24 cellular contexts compared by ENCODE assay signal in the genomic region with DNA sequence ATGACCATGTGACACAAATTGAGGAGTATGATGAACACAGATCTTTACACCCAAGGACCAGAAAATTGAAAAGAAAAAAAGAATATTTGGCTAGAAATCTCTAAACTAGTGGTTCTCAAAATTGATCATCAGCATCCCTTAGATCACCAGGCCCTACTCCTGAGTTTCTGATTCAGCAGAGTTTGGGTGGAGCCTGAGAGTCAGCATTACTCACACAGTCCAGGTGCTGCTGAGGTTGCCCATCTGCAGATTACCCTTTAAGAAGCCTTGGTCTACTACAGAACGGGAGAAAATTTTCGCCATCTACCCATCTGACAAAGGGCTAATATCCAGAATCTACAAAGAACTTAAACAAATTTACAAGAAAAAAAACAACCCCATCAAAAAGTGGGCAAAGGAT.
"Had no signal": no experiment of that assay in that cellular context is flagged by ENCODE, and none has a peak within 500 bp of the region (broad histone marks: within the 10 kb centered on the region; RNA-seq: fewer than 3 reads in every experiment).

No MANE protein-coding gene starts in this region.

- H3K9me3 ChIP-seq: gastroesophageal sphincter, left lung, mucosa of descending colon, tibial nerve had no signal

- H3K4me1 Mint-ChIP-seq: central memory CD8-positive, alpha-beta T cell; immature natural killer cell had no signal

- H3K27ac Mint-ChIP-seq: dendritic cell treated with granulocyte-macrophage colony-stimulating factor and Interleukin-4, amounts not matched to agents 40 ng/mL and 50 ng/mL, for 4 days; immature natural killer cell; natural killer cell treated with Interleukin-12 subunit alpha and Interleukin-12 subunit beta and Interleukin-15 and Interleukin-18, amount 100 ng/mL, for 72 hours; T-helper 1 cell treated with Interleukin-12 subunit alpha and Interleukin-12 subunit beta and Interleukin-4 antibody, amounts not matched to agents 30 μg/mL and 1 μg/mL, for 36 hours had no signal

- H3K27me3 Mint-ChIP-seq: dendritic cell treated with granulocyte-macrophage colony-stimulating factor and Interleukin-4, amounts not matched to agents 40 ng/mL and 50 ng/mL, for 4 days had no signal

- H3K27me3 ChIP-seq: gastroesophageal sphincter, left lung, tibial nerve had no signal

- H3K36me3 ChIP-seq: gastroesophageal sphincter, left lung, tibial nerve, WERI-Rb-1 had no signal

- H3K36me3 Mint-ChIP-seq: immature natural killer cell; natural killer cell treated with Interleukin-12 subunit alpha and Interleukin-12 subunit beta and Interleukin-15 and Interleukin-18, amount 100 ng/mL, for 72 hours had no signal

- H3K4me1 ChIP-seq: gastroesophageal sphincter, left lung, tibial nerve had no signal

- ATAC-seq: activated CD4-positive, CD25-positive, alpha-beta regulatory T cell treated with anti-CD3 and anti-CD28 coated beads, Interleukin-2, amount 50 U/mL, for 24 hours; gastroesophageal sphincter; left lung; mucosa of descending colon; natural killer cell treated with Interleukin-12 subunit alpha and Interleukin-12 subunit beta and Interleukin-15 and Interleukin-18, amount 100 ng/mL, for 72 hours; right cardiac atrium had no signal

- H3K27ac ChIP-seq: gastroesophageal sphincter, left lung, tibial nerve, WERI-Rb-1 had no signal

- H3K4me3 Mint-ChIP-seq: central memory CD8-positive, alpha-beta T cell; dendritic cell treated with granulocyte-macrophage colony-stimulating factor and Interleukin-4, amounts not matched to agents 40 ng/mL and 50 ng/mL, for 4 days; immature natural killer cell; natural killer cell treated with Interleukin-12 subunit alpha and Interleukin-12 subunit beta and Interleukin-15 and Interleukin-18, amount 100 ng/mL, for 72 hours; T-helper 1 cell treated with Interleukin-12 subunit alpha and Interleukin-12 subunit beta and Interleukin-4 antibody, amounts not matched to agents 30 μg/mL and 1 μg/mL, for 36 hours had no signal

- H3K9me3 Mint-ChIP-seq: central memory CD8-positive, alpha-beta T cell; immature natural killer cell had no signal

- H3K4me3 ChIP-seq: gastroesophageal sphincter, left lung, lung, mucosa of descending colon, tibial nerve had no signal

- DNase-seq: activated CD4-positive, alpha-beta T cell treated with anti-CD3 and anti-CD28 coated beads for 48 hours; activated CD4-positive, alpha-beta T cell treated with anti-CD3 and anti-CD28 coated beads, Interleukin-2, amount 50 U/mL, for 48 hours; activated CD8-positive, alpha-beta memory T cell treated with anti-CD3 and anti-CD28 coated beads, Interleukin-2, amount 50 U/mL, for 4 hours; activated gamma-delta T cell treated with Interleukin-2 at 50 U/mL for 16 hours; activated naive CD4-positive, alpha-beta T cell treated with anti-CD3 and anti-CD28 coated beads, Interleukin-2, amount 50 U/mL, for 16 hours; activated T-cell treated with anti-CD3 and anti-CD28 coated beads, Interleukin-2, amount 50 U/mL, for 1 hour; amniotic stem cell; head of caudate nucleus; hippocampal formation; immature natural killer cell; left lung; mucosa of descending colon; right cardiac atrium; stimulated activated naive CD4-positive, alpha-beta T cell; T1000; WERI-Rb-1 had no signal
